8 cellular contexts compared by ENCODE assay signal in the genomic region with DNA sequence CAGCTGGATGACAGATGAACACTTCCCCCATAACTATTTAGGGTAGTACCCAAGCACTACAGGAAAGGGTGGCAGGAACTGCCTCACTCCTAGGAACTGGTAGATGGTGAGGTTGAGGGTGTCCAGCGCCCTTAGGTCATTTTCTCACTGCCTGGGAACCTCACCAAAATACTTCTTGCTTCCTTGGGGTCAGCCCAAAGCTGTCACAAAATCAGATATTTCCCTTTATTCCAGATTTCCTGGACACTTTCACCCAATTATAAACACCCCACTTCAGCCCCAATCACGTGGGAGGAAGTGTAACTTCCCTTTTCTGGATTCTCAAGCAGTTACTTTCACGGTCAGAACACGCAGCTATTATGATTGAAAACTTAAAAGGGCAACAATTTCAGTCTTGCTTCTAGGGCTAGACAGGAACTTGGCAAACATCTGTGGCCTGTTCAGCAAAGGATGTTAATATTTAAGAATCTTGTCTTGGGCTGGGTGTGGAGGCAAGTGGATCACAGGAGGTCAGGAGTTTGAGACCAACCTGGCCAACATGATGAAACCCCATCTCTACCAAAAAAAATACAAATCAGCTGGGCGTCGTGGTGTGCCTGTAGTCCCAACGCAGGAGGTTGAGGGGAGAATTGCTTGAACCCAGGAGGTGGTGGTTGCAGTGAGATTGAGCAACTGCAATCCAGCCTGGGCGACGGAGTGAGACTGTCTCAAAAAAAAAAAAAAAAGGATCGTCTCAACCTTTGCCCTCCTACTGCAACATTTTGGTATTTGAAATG. TPM values are rescaled to one million over a fixed set of nuclear protein-coding genes. Genes with fewer than 3 reads are reported as not detected.
DNase-seq lines count a peak whose midpoint lies in the region; ATAC-seq and TF ChIP-seq lines count a peak whose summit lies in the region.

No MANE protein-coding gene starts in this region.

- H3K4me1 Mint-ChIP-seq in activated CD8-positive, alpha-beta T cell treated with anti-CD3 and anti-CD28 coated beads for 36 hours (ENCODE audit: low read depth), result peaks cover 29% of the 10 kb centered on the region

- peak overlapping the region; percentile 25 for H3K27ac ChIP-seq in 22Rv1
- peak overlapping the region in 3 of 4 donors; percentile 91 to 99 (median 99) for H3K27ac ChIP-seq in gastroesophageal sphincter

- TF ChIP-seq CTCF in 22Rv1 (IDR thresholded peaks at IDR 0.05) (no peak), gastroesophageal sphincter (IDR thresholded peaks at IDR 0.05) (no peak), BE2C (IDR thresholded peaks at IDR 0.05; ENCODE audit: low read depth, low read length) (no peak)
- no peak for TF ChIP-seq CTCF in activated CD8-positive, alpha-beta T cell treated with anti-CD3 and anti-CD28 coated beads for 36 hours (IDR thresholded peaks at IDR 0.05)

- no peaks in the 10 kb centered on the region for H3K27me3 Mint-ChIP-seq in activated CD8-positive, alpha-beta T cell treated with anti-CD3 and anti-CD28 coated beads for 36 hours

- CTCF ChIA-PET in activated CD8-positive, alpha-beta T cell treated with anti-CD3 and anti-CD28 coated beads for 36 hours (lab: Charles Lee), result interaction anchor here (1.0 to 3.7 kb wide), 4 partner anchors 16 to 145 kb away, joined by 3 to 13 read pairs (median 7); no protein-coding TSS in a partner anchor

- peak overlapping the region; percentile 53 for H3K27ac Mint-ChIP-seq in activated CD8-positive, alpha-beta T cell treated with anti-CD3 and anti-CD28 coated beads for 36 hours

- TF ChIP-seq EP300 in gastroesophageal sphincter (IDR thresholded peaks at IDR 0.05), result no peak

- H3K4me3 ChIP-seq in gastroesophageal sphincter (peak overlapping the region in 1 of 2 donors; percentile 92), BE2C (ENCODE audit: low read depth, low read length) (no peak overlapping the region)

- no peak for DNase-seq in activated CD8-positive, alpha-beta T cell treated with anti-CD3 and anti-CD28 coated beads for 36 hours
- DNase-seq in sciatic nerve (ENCODE audit: low spot score) (peak; percentile 59), HK-2 (ENCODE audit: unreplicated experiment) (no peak), BE2C (no peak), NCI-H524 treated with DMSO at 0.1 percent for 48 hours (lab: John Stamatoyannopoulos, UW) (no peak)

- no peaks in the 10 kb centered on the region for H3K9me3 Mint-ChIP-seq in activated CD8-positive, alpha-beta T cell treated with anti-CD3 and anti-CD28 coated beads for 36 hours

- POLR2A ChIA-PET in activated CD8-positive, alpha-beta T cell treated with anti-CD3 and anti-CD28 coated beads for 36 hours (lab: Charles Lee), result interaction anchor here (0.7 to 2.4 kb wide), 2 partner anchors 9 to 15 kb away, joined by 3 to 7 read pairs; no protein-coding TSS in a partner anchor

- intact Hi-C loops in activated CD8-positive, alpha-beta T cell treated with anti-CD3 and anti-CD28 coated beads for 36 hours (cut with micrococcal nuclease), result loop anchor here (2.0 to 10.0 kb wide), 2 partner anchors 61 to 121 kb away; no protein-coding TSS in a partner anchor
- intact Hi-C loops in sciatic nerve (cut with DNase I), result no loop called here

- ATAC-seq in HG03354 (IDR thresholded peaks at IDR 0.05; ENCODE audit: poor library complexity, severe bottlenecking, unreplicated experiment) (peak; percentile 29), gastroesophageal sphincter (peak; percentile 4), sciatic nerve (peak; percentile 11)
- ATAC-seq in activated CD8-positive, alpha-beta T cell treated with anti-CD3 and anti-CD28 coated beads for 36 hours, result no peak

- H3K27me3 ChIP-seq in gastroesophageal sphincter (no peaks in the 10 kb centered on the region), BE2C (no peaks in the 10 kb centered on the region)

- H3K9me3 ChIP-seq in gastroesophageal sphincter (no peaks in the 10 kb centered on the region), BE2C (no peaks in the 10 kb centered on the region)

- H3K4me1 ChIP-seq in gastroesophageal sphincter (peaks cover 0 to 61% (median 12%) of the 10 kb centered on the region in 3 donors), BE2C (peaks cover 5% of the 10 kb centered on the region; the same call in 1 of the 2 replicates)

- H3K36me3 Mint-ChIP-seq in activated CD8-positive, alpha-beta T cell treated with anti-CD3 and anti-CD28 coated beads for 36 hours (ENCODE audit: low read depth), result peaks cover 34% of the 10 kb centered on the region

- peaks cover 0 to 53% of the 10 kb centered on the region in 2 donors for H3K36me3 ChIP-seq in gastroesophageal sphincter
- H3K36me3 ChIP-seq in BE2C, result peaks cover 25% of the 10 kb centered on the region

- no peak for TF ChIP-seq POLR2A in gastroesophageal sphincter (IDR thresholded peaks at IDR 0.05)

- H3K4me3 Mint-ChIP-seq in activated CD8-positive, alpha-beta T cell treated with anti-CD3 and anti-CD28 coated beads for 36 hours, result no peak overlapping the region

- WGBS in gastroesophageal sphincter (ENCODE audit: low coverage in 1 of 2), 2 donors, result 30 to 49% methylated on average over 8 to 9 of the region's 10 CpGs

RNA-seq across cellular contexts. Expression of a gene that starts 4.0 kb away (rescaled TPM):
- total RNA-seq in activated CD8-positive, alpha-beta T cell treated with anti-CD3 and anti-CD28 coated beads for 36 hours, result 100 to 1,000 TPM; 700 to 729 TPM
- 1,000 to 10,000 TPM; 1,945 to 2,292 (median 2,070) TPM for total RNA-seq in gastroesophageal sphincter
- total RNA-seq in sciatic nerve, result 4,297 TPM
- 1,702 TPM for polyA plus RNA-seq in BE2C (2012; ENCODE audit: insufficient read depth, insufficient read length, low read depth)

RNA-seq across cellular contexts. Expression of a gene that starts 13.3 kb away (rescaled TPM):
- total RNA-seq in activated CD8-positive, alpha-beta T cell treated with anti-CD3 and anti-CD28 coated beads for 36 hours, result under 1 TPM; 0.61 to 0.83 TPM
- total RNA-seq in gastroesophageal sphincter (1 to 10 TPM; 3.0 to 4.0 (median 3.4) TPM), sciatic nerve (31.3 TPM)
- polyA plus RNA-seq in BE2C (2012; ENCODE audit: insufficient read depth, insufficient read length, low read depth), result 1.5 TPM

RNA-seq across cellular contexts. Expression of a gene that starts 46.1 kb away (rescaled TPM):
- not detected for total RNA-seq in activated CD8-positive, alpha-beta T cell treated with anti-CD3 and anti-CD28 coated beads for 36 hours
- total RNA-seq in gastroesophageal sphincter (10 to 100 TPM; 11.5 to 22.1 (median 14.7) TPM), sciatic nerve (70.5 TPM)
- 42.9 TPM for polyA plus RNA-seq in BE2C (2012; ENCODE audit: insufficient read depth, insufficient read length, low read depth)

Comparison
In these comparisons a context has a peak if more than half of its experiments do, and no peak if none do; other contexts are left out.
1. RNA of a gene that starts 46.1 kb away (total RNA-seq): 70.5 TPM in sciatic nerve (single experiment) and 11.5 to 22.1 TPM in gastroesophageal sphincter; not detected in activated CD8-positive, alpha-beta T cell treated with anti-CD3 and anti-CD28 coated beads for 36 hours; every median in the first group is over 10 times any median in the second.